Comparison of ENCODE assay signal across 26 cellular contexts in genomic region chr20:17460119-17460518, GRCh38.
DNase-seq lines count a peak whose midpoint lies in the region; ATAC-seq and TF ChIP-seq lines count a peak whose summit lies in the region.
"Had no signal": no experiment of that assay in that cellular context is flagged by ENCODE, and none has a peak within 500 bp of the region (broad histone marks: within the 10 kb centered on the region; RNA-seq: fewer than 3 reads in every experiment).

No MANE protein-coding gene starts in this region.

- POLR2A ChIA-PET in activated CD4-positive, alpha-beta T cell treated with anti-CD3 and anti-CD28 coated beads for 36 hours (lab: Charles Lee) = no interaction called here
- POLR2A ChIA-PET in IMR-90 (lab: Charles Lee; ENCODE audit: unreplicated experiment) = no interaction called here
- POLR2A ChIA-PET in MCF 10A (lab: Yijun Ruan, JAX) = no interaction called here

- WGBS in IMR-90 (ENCODE audit: extremely low coverage in 2 of 2, insufficient read length in 1 of 2), 2 experiments = no CpG with 5 or more reads among the region's 2 CpGs

- intact Hi-C loops in activated CD4-positive, alpha-beta T cell treated with anti-CD3 and anti-CD28 coated beads for 36 hours (cut with DNase I, micrococcal nuclease) = no loop called here
- intact Hi-C loops in IMR-90 (cut with micrococcal nuclease) = no loop called here
- intact Hi-C loops in MCF 10A (cut with micrococcal nuclease) = no loop called here

- H3K4me1 Mint-ChIP-seq in activated CD4-positive, alpha-beta T cell treated with anti-CD3 and anti-CD28 coated beads for 36 hours = peaks cover 2% of the 10 kb centered on the region
- peaks cover 3% of the 10 kb centered on the region for H3K4me1 Mint-ChIP-seq in memory B cell
- peaks cover 5% of the 10 kb centered on the region for H3K4me1 Mint-ChIP-seq in activated naive CD8-positive, alpha-beta T cell treated with anti-CD3 and anti-CD28 coated beads, Interleukin-2, amount 50 U/mL, for 24 hours
- H3K4me1 Mint-ChIP-seq in MCF 10A (ENCODE audit: insufficient read depth, unreplicated experiment) = no peaks in the 10 kb centered on the region
- H3K4me1 Mint-ChIP-seq: mesothelial cell of epicardium; naive thymus-derived CD8-positive, alpha-beta T cell had no signal

- no peaks in the 10 kb centered on the region for H3K9me3 ChIP-seq in IMR-90 (ENCODE audit: control insufficient read depth, insufficient read depth, low read length)
- H3K9me3 ChIP-seq in SJSA1 (replicated peaks) = no peaks in the 10 kb centered on the region
- H3K9me3 ChIP-seq: gastrocnemius medialis, left ventricle myocardium inferior had no signal

- H3K27me3 ChIP-seq in IMR-90 (ENCODE audit: control insufficient read depth, insufficient read depth, low read length) (peaks cover 4% of the 10 kb centered on the region; the same call in 1 of the 2 replicates), SJSA1 (replicated peaks) (peaks cover 10% of the 10 kb centered on the region; the same call in 1 of the 2 replicates)
- H3K27me3 ChIP-seq: BLaER1, gastrocnemius medialis had no signal

- peak; percentile 29 for DNase-seq in activated CD4-positive, alpha-beta T cell treated with anti-CD3 and anti-CD28 coated beads for 36 hours
- no peak for DNase-seq in activated CD4-positive, alpha-beta T cell treated with anti-CD3 and anti-CD28 coated beads, Interleukin-2, amount 50 U/mL, for 1 hour
- DNase-seq in IMR-90 (no peak), SJSA1 (ENCODE audit: low read depth in 1 of 2, low spot score in 2 of 2) (peak; percentile 7 to 28), memory B cell (ENCODE audit: low spot score in 2 of 2) (no peak), MCF 10A (ENCODE audit: unreplicated experiment) (no peak), OCI-M2 (lab: John Stamatoyannopoulos, UW; ENCODE audit: unreplicated experiment) (no peak)
- no peak for DNase-seq in activated naive CD8-positive, alpha-beta T cell treated with anti-CD3 and anti-CD28 coated beads, Interleukin-2, amount 50 U/mL, for 24 hours
- DNase-seq: activated CD4-positive, alpha-beta T cell treated with anti-CD3 and anti-CD28 coated beads for 1 hour; activated naive CD8-positive, alpha-beta T cell treated with anti-CD3 and anti-CD28 coated beads, Interleukin-2, amount 10 ng/mL, durations not matched to agents 7 days and 5 days; Calu3; gastrocnemius medialis; H7; hippocampal formation; left ventricle myocardium inferior; naive thymus-derived CD8-positive, alpha-beta T cell; NCI-H1105; NCI-H2081 treated with DMSO at 0.1 percent for 48 hours; NCI-H524; right cardiac atrium; Right ventricle myocardium superior; stimulated activated CD4-positive, alpha-beta T cell treated with anti-CD3 and anti-CD28 coated beads, Interleukin-12 subunit alpha, Interleukin-12 subunit beta, amount 100 ng/mL, for 4 hours; T-cell; trophoblast cell had no signal

- TF ChIP-seq POLR2A in IMR-90 (IDR thresholded peaks at IDR 0.05; ENCODE audit: low read depth, low read length) = no peak

- H3K14ac ChIP-seq in IMR-90 (replicated peaks; ENCODE audit: low read depth, low read length) = no peak overlapping the region

- no peak overlapping the region for H2AK5ac ChIP-seq in IMR-90 (ENCODE audit: low read depth, low read length)

- H3K18ac ChIP-seq in IMR-90 (ENCODE audit: low read depth, low read length) = no peak overlapping the region

- no peaks in the 10 kb centered on the region for H3K36me3 Mint-ChIP-seq in activated CD4-positive, alpha-beta T cell treated with anti-CD3 and anti-CD28 coated beads for 36 hours (ENCODE audit: low read depth)
- no peaks in the 10 kb centered on the region for H3K36me3 Mint-ChIP-seq in memory B cell
- no peaks in the 10 kb centered on the region for H3K36me3 Mint-ChIP-seq in activated naive CD8-positive, alpha-beta T cell treated with anti-CD3 and anti-CD28 coated beads, Interleukin-2, amount 50 U/mL, for 24 hours (ENCODE audit: low read depth)
- H3K36me3 Mint-ChIP-seq in MCF 10A (ENCODE audit: insufficient read depth, unreplicated experiment) = no peaks in the 10 kb centered on the region
- H3K36me3 Mint-ChIP-seq: activated naive CD8-positive, alpha-beta T cell treated with anti-CD3 and anti-CD28 coated beads, Interleukin-2, amount 10 ng/mL, durations not matched to agents 7 days and 5 days; mesothelial cell of epicardium; naive thymus-derived CD8-positive, alpha-beta T cell; T-cell had no signal

- H3K79me1 ChIP-seq in IMR-90 (ENCODE audit: low read depth in 1 of 2, low read length in 2 of 2) = no peaks in the 10 kb centered on the region

- no peaks in the 10 kb centered on the region for H3K9me3 Mint-ChIP-seq in activated CD4-positive, alpha-beta T cell treated with anti-CD3 and anti-CD28 coated beads for 36 hours (ENCODE audit: low read depth)
- H3K9me3 Mint-ChIP-seq in memory B cell (peaks cover 5% of the 10 kb centered on the region), MCF 10A (ENCODE audit: unreplicated experiment) (no peaks in the 10 kb centered on the region)
- peaks cover 4% of the 10 kb centered on the region for H3K9me3 Mint-ChIP-seq in activated naive CD8-positive, alpha-beta T cell treated with anti-CD3 and anti-CD28 coated beads, Interleukin-2, amount 50 U/mL, for 24 hours
- H3K9me3 Mint-ChIP-seq: activated naive CD8-positive, alpha-beta T cell treated with anti-CD3 and anti-CD28 coated beads, Interleukin-2, amount 10 ng/mL, durations not matched to agents 7 days and 5 days; T-cell had no signal

- H3K4me2 ChIP-seq in IMR-90 (ENCODE audit: low read depth, low read length) = no peak overlapping the region
- H3K4me2 ChIP-seq: BLaER1 had no signal

- no peak for TF ChIP-seq CTCF in IMR-90 (conservative IDR thresholded peaks at IDR 0.05; ENCODE audit: low read depth, low read length)
- no peak for TF ChIP-seq CTCF in MCF 10A (IDR thresholded peaks at IDR 0.05; ENCODE audit: unreplicated experiment)

- H4K91ac ChIP-seq in IMR-90 (ENCODE audit: insufficient read depth, low read depth, low read length) = no peak overlapping the region

- no peak overlapping the region for H4K5ac ChIP-seq in IMR-90 (ENCODE audit: low read depth, low read length)

- H3K9me1 ChIP-seq in IMR-90 (ENCODE audit: insufficient read depth, low read length) = no peaks in the 10 kb centered on the region

- in situ Hi-C loops in IMR-90 (cut with MboI; ENCODE audit: low sequenced_read_pairs) = no loop called here

- CTCF ChIA-PET in activated CD4-positive, alpha-beta T cell treated with anti-CD3 and anti-CD28 coated beads for 36 hours (lab: Charles Lee) = interaction anchor here (0.7 kb wide), 1 partner anchor 833 kb away, joined by 3 read pairs; no protein-coding TSS in a partner anchor
- CTCF ChIA-PET in IMR-90 (lab: Yijun Ruan, JAX) = no interaction called here
- CTCF ChIA-PET in MCF 10A (lab: Yijun Ruan, JAX) = interaction anchor here (1.0 kb wide), 1 partner anchor 35 kb away, joined by 3 read pairs; no protein-coding TSS in a partner anchor

- dilution Hi-C loops in IMR-90 (cut with HindIII; ENCODE audit: low sequenced_read_pairs, unreplicated experiment) = no loop called here

- no peaks in the 10 kb centered on the region for H4K20me1 ChIP-seq in IMR-90 (ENCODE audit: insufficient read depth, low read length)
- H4K20me1 ChIP-seq: BLaER1 had no signal

- no TSS peak for BruUV-seq in IMR-90 (replicated peaks; lab: Mats Ljungman, UMichigan)
- BruUV-seq in MCF 10A (replicated peaks; lab: Mats Ljungman, UMichigan) = no TSS peak

- H3K4me3 ChIP-seq in IMR-90 (ENCODE audit: insufficient read depth, low read depth, low read length) = no peak overlapping the region
- no peak overlapping the region for H3K4me3 ChIP-seq in SJSA1
- H3K4me3 ChIP-seq: BLaER1, gastrocnemius medialis, left ventricle myocardium inferior had no signal

- no peak overlapping the region for H2AFZ ChIP-seq in IMR-90 (replicated peaks; ENCODE audit: low read length, poor library complexity)

- no peak overlapping the region for H2BK5ac ChIP-seq in IMR-90 (ENCODE audit: low read depth, low read length, poor library complexity, severe bottlenecking)

- H3K23ac ChIP-seq in IMR-90 (ENCODE audit: low read depth, low read length) = no peak overlapping the region

- H4K8ac ChIP-seq in IMR-90 (ENCODE audit: low read depth in 2 of 2, low read length in 2 of 2) = no peak overlapping the region

- H3K4me3 Mint-ChIP-seq in activated CD4-positive, alpha-beta T cell treated with anti-CD3 and anti-CD28 coated beads for 36 hours = no peak overlapping the region
- H3K4me3 Mint-ChIP-seq in memory B cell (no peak overlapping the region), MCF 10A (ENCODE audit: unreplicated experiment) (no peak overlapping the region)
- H3K4me3 Mint-ChIP-seq in activated naive CD8-positive, alpha-beta T cell treated with anti-CD3 and anti-CD28 coated beads, Interleukin-2, amount 50 U/mL, for 24 hours = no peak overlapping the region
- H3K4me3 Mint-ChIP-seq: activated naive CD8-positive, alpha-beta T cell treated with anti-CD3 and anti-CD28 coated beads, Interleukin-2, amount 10 ng/mL, durations not matched to agents 7 days and 5 days; mesothelial cell of epicardium; naive thymus-derived CD8-positive, alpha-beta T cell; T-cell had no signal

- H3K27me3 Mint-ChIP-seq in activated CD4-positive, alpha-beta T cell treated with anti-CD3 and anti-CD28 coated beads for 36 hours = peaks cover 8% of the 10 kb centered on the region
- H3K27me3 Mint-ChIP-seq in memory B cell (peaks cover 4% of the 10 kb centered on the region), MCF 10A (ENCODE audit: insufficient read depth, unreplicated experiment) (peaks cover 19% of the 10 kb centered on the region)
- no peaks in the 10 kb centered on the region for H3K27me3 Mint-ChIP-seq in activated naive CD8-positive, alpha-beta T cell treated with anti-CD3 and anti-CD28 coated beads, Interleukin-2, amount 50 U/mL, for 24 hours

- H2BK15ac ChIP-seq in IMR-90 (ENCODE audit: low read depth, low read length) = no peak overlapping the region

- no peak for TF ChIP-seq RAD21 in IMR-90 (IDR thresholded peaks at IDR 0.05; ENCODE audit: low read length)

- H3K27ac ChIP-seq in IMR-90 (ENCODE audit: insufficient read depth, low read length) (no peak overlapping the region), SJSA1 (no peak overlapping the region)
- H3K27ac ChIP-seq: BLaER1, gastrocnemius medialis, left ventricle myocardium inferior had no signal

- H3K36me3 ChIP-seq in IMR-90 (ENCODE audit: control insufficient read depth, insufficient read depth, low read length) = no peaks in the 10 kb centered on the region
- no peaks in the 10 kb centered on the region for H3K36me3 ChIP-seq in SJSA1
- H3K36me3 ChIP-seq: BLaER1, gastrocnemius medialis, left ventricle myocardium inferior had no signal

- H2BK120ac ChIP-seq in IMR-90 (ENCODE audit: low read depth, low read length) = no peak overlapping the region

- H3K9ac ChIP-seq in IMR-90 (ENCODE audit: low read depth, low read length) = no peak overlapping the region
- H3K9ac ChIP-seq: BLaER1 had no signal

- no peak overlapping the region for H3K56ac ChIP-seq in IMR-90 (ENCODE audit: extremely low read depth, insufficient read depth, low read length)

- H2BK20ac ChIP-seq in IMR-90 (ENCODE audit: low read depth, low read length) = no peak overlapping the region

- H3K4me1 ChIP-seq in IMR-90 (ENCODE audit: control insufficient read depth, insufficient read depth, low read length) (no peaks in the 10 kb centered on the region), SJSA1 (replicated peaks) (no peaks in the 10 kb centered on the region)
- H3K4me1 ChIP-seq: BLaER1, gastrocnemius medialis, left ventricle myocardium inferior had no signal

- H3K27ac Mint-ChIP-seq in activated CD4-positive, alpha-beta T cell treated with anti-CD3 and anti-CD28 coated beads for 36 hours = peak overlapping the region; percentile 26
- H3K27ac Mint-ChIP-seq in memory B cell (no peak overlapping the region), MCF 10A (ENCODE audit: low read depth, unreplicated experiment) (no peak overlapping the region)
- H3K27ac Mint-ChIP-seq in activated naive CD8-positive, alpha-beta T cell treated with anti-CD3 and anti-CD28 coated beads, Interleukin-2, amount 50 U/mL, for 24 hours = no peak overlapping the region
- H3K27ac Mint-ChIP-seq: activated naive CD8-positive, alpha-beta T cell treated with anti-CD3 and anti-CD28 coated beads, Interleukin-2, amount 10 ng/mL, durations not matched to agents 7 days and 5 days; mesothelial cell of epicardium; naive thymus-derived CD8-positive, alpha-beta T cell; T-cell had no signal

- no peak overlapping the region for H2AK9ac ChIP-seq in IMR-90 (replicated peaks; ENCODE audit: low read depth, low read length, poor library complexity)

- no peak overlapping the region for H3K4ac ChIP-seq in IMR-90 (ENCODE audit: low read depth, low read length)

- no peak for ATAC-seq in activated CD4-positive, alpha-beta T cell treated with anti-CD3 and anti-CD28 coated beads for 36 hours
- ATAC-seq in IMR-90 (ENCODE audit: low read depth) (no peak), memory B cell (ENCODE audit: low read depth) (peak; percentile 54)
- ATAC-seq in activated naive CD8-positive, alpha-beta T cell treated with anti-CD3 and anti-CD28 coated beads, Interleukin-2, amount 50 U/mL, for 24 hours = no peak
- ATAC-seq: gastrocnemius medialis; naive thymus-derived CD8-positive, alpha-beta T cell; right cardiac atrium; T-cell had no signal

Comparison
In these comparisons a context has a peak if more than half of its experiments do, and no peak if none do; other contexts are left out.
1. DNase-seq: peak in activated CD4-positive, alpha-beta T cell treated with anti-CD3 and anti-CD28 coated beads for 36 hours (single experiment) and SJSA1 (2 of 2); none in activated CD4-positive, alpha-beta T cell treated with anti-CD3 and anti-CD28 coated beads, Interleukin-2, amount 50 U/mL, for 1 hour (single experiment), IMR-90 (single experiment), memory B cell (0 of 2), activated naive CD8-positive, alpha-beta T cell treated with anti-CD3 and anti-CD28 coated beads, Interleukin-2, amount 50 U/mL, for 24 hours (single experiment), MCF 10A (single experiment) and OCI-M2 (single experiment).